In genomic region chr11:30914143-30914762, GRCh38 we compare ENCODE assay signal across 8 cellular contexts.
DNase-seq lines count a peak whose midpoint lies in the region; ATAC-seq, FAIRE-seq and TF ChIP-seq lines count a peak whose summit lies in the region.

No MANE protein-coding gene starts in this region.

- DNase-seq in M059J (ENCODE audit: low read depth) (peak; percentile 44), WERI-Rb-1 (peak; percentile 81), Right ventricle myocardium superior (peak; percentile 79), renal cortical epithelial cell (ENCODE audit: low read depth) (peak; percentile 57), gastrocnemius medialis (no peak), NCI-H510A (lab: John Stamatoyannopoulos, UW) (no peak)

- H3K27ac ChIP-seq in WERI-Rb-1 (no peak overlapping the region), gastrocnemius medialis (no peak overlapping the region)

- H3K4me3 ChIP-seq in GM12875 (ENCODE audit: low read depth, low read length) (no peak overlapping the region), WERI-Rb-1 (ENCODE audit: low read depth, low read length) (no peak overlapping the region), gastrocnemius medialis (no peak overlapping the region)

- ATAC-seq in Right ventricle myocardium superior (ENCODE audit: poor library complexity), result peak; percentile 86
- ATAC-seq in gastrocnemius medialis, result no peak

- H3K36me3 ChIP-seq in WERI-Rb-1 (no peaks in the 10 kb centered on the region), gastrocnemius medialis (no peaks in the 10 kb centered on the region)

- intact Hi-C loops in Right ventricle myocardium superior (cut with DNase I), result loop anchor here (5.0 to 10.0 kb wide), 3 partner anchors 59 to 567 kb away; no protein-coding TSS in a partner anchor
- intact Hi-C loops in gastrocnemius medialis (cut with DNase I; ENCODE audit: low total_unique reads), result no loop called here

- no peaks in the 10 kb centered on the region for H3K4me1 ChIP-seq in gastrocnemius medialis

- no peak for TF ChIP-seq POLR2A in gastrocnemius medialis (IDR thresholded peaks at IDR 0.05)

- peak; percentile 91 for FAIRE-seq in A204.1 (lab: Jason Lieb, UNC)

- H3K27me3 ChIP-seq in WERI-Rb-1 (ENCODE audit: insufficient read depth, low read depth, severe bottlenecking) (no peaks in the 10 kb centered on the region), gastrocnemius medialis (no peaks in the 10 kb centered on the region)

- H3K9me3 ChIP-seq in WERI-Rb-1 (ENCODE audit: severe bottlenecking), result no peaks in the 10 kb centered on the region
- no peaks in the 10 kb centered on the region for H3K9me3 ChIP-seq in gastrocnemius medialis

- TF ChIP-seq CTCF in GM12875 (IDR thresholded peaks at IDR 0.05; ENCODE audit: borderline replicate concordance, insufficient read depth, low read depth, low read length) (peak; percentile 69), WERI-Rb-1 (IDR thresholded peaks at IDR 0.05; ENCODE audit: low read depth, low read length) (peak; percentile 95), gastrocnemius medialis (IDR thresholded peaks at IDR 0.05 in 4 of 5, conservative IDR thresholded peaks at IDR 0.05 in 1 of 5) (peak in 2 of 5 experiments; percentile 27 to 38)

- in situ Hi-C loops in gastrocnemius medialis (cut with MboI; ENCODE audit: low sequenced_read_pairs in 4 of 4), result loop anchor here in 2 of 4 donors (10.0 to 25.0 kb wide), 3 partner anchors 559 to 1477 kb away; no protein-coding TSS in a partner anchor

Comparison
In these comparisons a context has a peak if more than half of its experiments do, and no peak if none do; other contexts are left out.
1. DNase-seq: peak in M059J (single experiment), WERI-Rb-1 (single experiment), Right ventricle myocardium superior (single experiment) and renal cortical epithelial cell (single experiment); none in gastrocnemius medialis (0 of 2) and NCI-H510A (single experiment).